ENCODE assay signal across 16 cellular contexts in genomic region chr19:32232449-32232848, GRCh38.
DNase-seq lines count a peak whose midpoint lies in the region; ATAC-seq and TF ChIP-seq lines count a peak whose summit lies in the region.
"Had no signal": no experiment of that assay in that cellular context is flagged by ENCODE, and none has a peak within 500 bp of the region (broad histone marks: within the 10 kb centered on the region; RNA-seq: fewer than 3 reads in every experiment).

No MANE protein-coding gene starts in this region.

- WGBS in heart left ventricle, 4 donors, result 79 to 88% (median 83%) methylated on average over 8 of the region's 8 CpGs

- ATAC-seq in heart left ventricle (no peak), sciatic nerve (no peak)
- no peak for ATAC-seq in stimulated activated naive CD8-positive, alpha-beta T cell treated with anti-CD3 and anti-CD28 coated beads, Interleukin-15, Interleukin-2, amounts not matched to agents 100 U/mL and 50 U/mL, for 24 hours
- ATAC-seq: GM23338, HCT116 had no signal

- H3K27me3 ChIP-seq in right atrium auricular region (no peaks in the 10 kb centered on the region), heart left ventricle (peaks cover 0 to 67% (median 8%) of the 10 kb centered on the region in 9 donors)

- TF ChIP-seq CTCF in right atrium auricular region (IDR thresholded peaks at IDR 0.05) (no peak), heart left ventricle (IDR thresholded peaks at IDR 0.05) (no peak), glutamatergic neuron (IDR thresholded peaks at IDR 0.05; ENCODE audit: partially characterized antibody, unreplicated experiment) (no peak)

- H3K4me3 ChIP-seq in right atrium auricular region, result no peak overlapping the region
- H3K4me3 ChIP-seq in heart left ventricle, result no peak overlapping the region
- H3K4me3 ChIP-seq: GM23338 had no signal

- peaks cover 3% of the 10 kb centered on the region for H3K27me3 Mint-ChIP-seq in glutamatergic neuron (ENCODE audit: unreplicated experiment)

- H3K27ac Mint-ChIP-seq in glutamatergic neuron (ENCODE audit: unreplicated experiment), result no peak overlapping the region
- H3K27ac Mint-ChIP-seq: CD4-positive, alpha-beta memory T cell; GM23338 had no signal

- intact Hi-C loops in heart left ventricle (cut with DNase I) (no loop called here), sciatic nerve (cut with DNase I) (no loop called here)

- no peaks in the 10 kb centered on the region for H3K4me1 Mint-ChIP-seq in glutamatergic neuron (ENCODE audit: low read depth, unreplicated experiment)
- H3K4me1 Mint-ChIP-seq: CD4-positive, alpha-beta memory T cell; GM23338; H9 had no signal

- no peaks in the 10 kb centered on the region for H3K36me3 Mint-ChIP-seq in glutamatergic neuron (ENCODE audit: unreplicated experiment)
- H3K36me3 Mint-ChIP-seq: CD4-positive, alpha-beta memory T cell had no signal

- no peak for TF ChIP-seq POLR2A in heart left ventricle (IDR thresholded peaks at IDR 0.05)

- H3K9me3 ChIP-seq in right atrium auricular region (no peaks in the 10 kb centered on the region), heart left ventricle (no peaks in the 10 kb centered on the region)

- H3K36me3 ChIP-seq in right atrium auricular region, result no peaks in the 10 kb centered on the region
- no peaks in the 10 kb centered on the region for H3K36me3 ChIP-seq in heart left ventricle

- DNase-seq in right atrium auricular region (ENCODE audit: low spot score) (peak; percentile 23), heart left ventricle (no peak), mesenteric fat pad (ENCODE audit: low spot score) (peak; percentile 55), sciatic nerve (ENCODE audit: low spot score) (peak; percentile 10), glutamatergic neuron (no peak)
- no peak for DNase-seq in stimulated activated naive CD8-positive, alpha-beta T cell treated with anti-CD3 and anti-CD28 coated beads, Interleukin-15, Interleukin-2, amounts not matched to agents 100 U/mL and 50 U/mL, for 24 hours
- DNase-seq: C1 segment of cervical spinal cord; Calu3; CD4-positive, alpha-beta memory T cell; COR-L47; DMS53; DMS79 treated with DMSO at 0.1 percent for 48 hours; GF-D8; H9 had no signal

- no peak overlapping the region for H3K27ac ChIP-seq in right atrium auricular region
- H3K27ac ChIP-seq in heart left ventricle, result no peak overlapping the region

- no peaks in the 10 kb centered on the region for H3K9me3 Mint-ChIP-seq in glutamatergic neuron (ENCODE audit: unreplicated experiment)
- H3K9me3 Mint-ChIP-seq: CD4-positive, alpha-beta memory T cell; GM23338; H9 had no signal

- H3K4me3 Mint-ChIP-seq in glutamatergic neuron (ENCODE audit: unreplicated experiment), result no peak overlapping the region
- H3K4me3 Mint-ChIP-seq: CD4-positive, alpha-beta memory T cell; GM23338; H9 had no signal

- H3K4me1 ChIP-seq in right atrium auricular region (no peaks in the 10 kb centered on the region), heart left ventricle (no peaks in the 10 kb centered on the region)

Comparison
In these comparisons a context has a peak if more than half of its experiments do, and no peak if none do; other contexts are left out.
1. DNase-seq: peak in right atrium auricular region (single experiment), mesenteric fat pad (single experiment) and sciatic nerve (single experiment); none in heart left ventricle (0 of 5), stimulated activated naive CD8-positive, alpha-beta T cell treated with anti-CD3 and anti-CD28 coated beads, Interleukin-15, Interleukin-2, amounts not matched to agents 100 U/mL and 50 U/mL, for 24 hours (single experiment) and glutamatergic neuron (single experiment).